In the genomic region with DNA sequence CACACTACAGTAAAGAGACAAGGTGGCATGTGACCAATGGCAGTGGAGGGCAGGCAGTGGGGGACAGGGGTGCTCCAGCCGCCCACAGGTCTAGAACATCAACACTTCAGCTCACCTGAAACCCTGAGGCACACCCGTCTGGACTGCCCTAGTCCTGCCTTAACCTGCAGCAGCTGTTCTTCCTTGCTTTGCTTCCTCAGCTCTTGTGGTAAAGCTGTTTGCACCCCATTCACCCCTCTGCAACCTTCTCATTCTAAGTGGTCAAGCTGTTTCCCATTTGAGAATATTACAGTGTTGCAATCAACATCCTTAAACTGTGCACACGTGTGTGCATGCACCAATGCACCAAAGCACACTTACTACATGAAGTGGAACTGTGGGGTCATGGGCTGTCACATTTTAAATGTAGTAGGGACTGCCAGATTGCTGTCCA, we compare ENCODE assay signal across 19 cellular contexts. TPM values are rescaled to one million over a fixed set of nuclear protein-coding genes. Genes with fewer than 3 reads are reported as not detected.
A peak's percentile ranks its signal among the peaks of the same experiment; 100 is the strongest.
DNase-seq lines count a peak whose midpoint lies in the region; ATAC-seq, FAIRE-seq and TF ChIP-seq lines count a peak whose summit lies in the region.
"Had no signal": no experiment of that assay in that cellular context is flagged by ENCODE, and none has a peak within 500 bp of the region (broad histone marks: within the 10 kb centered on the region; RNA-seq: fewer than 3 reads in every experiment).

No MANE protein-coding gene starts in this region.

- H3K4me1 Mint-ChIP-seq in activated CD8-positive, alpha-beta memory T cell treated with anti-CD3 and anti-CD28 coated beads, Interleukin-2, amount 10 ng/mL, durations not matched to agents 7 days and 5 days = peaks cover 5% of the 10 kb centered on the region
- H3K4me1 Mint-ChIP-seq: naive thymus-derived CD4-positive, alpha-beta T cell had no signal

- H3K9me3 Mint-ChIP-seq in activated CD8-positive, alpha-beta memory T cell treated with anti-CD3 and anti-CD28 coated beads, Interleukin-2, amount 10 ng/mL, durations not matched to agents 7 days and 5 days (ENCODE audit: low read depth) = no peaks in the 10 kb centered on the region
- H3K9me3 Mint-ChIP-seq: naive thymus-derived CD4-positive, alpha-beta T cell had no signal

- H3K4me3 ChIP-seq in OCI-LY1 (ENCODE audit: low read depth, low read length, poor library complexity, severe bottlenecking) (no peak overlapping the region), transverse colon (no peak overlapping the region), WERI-Rb-1 (ENCODE audit: low read depth, low read length) (no peak overlapping the region)

- H3K4me1 ChIP-seq in OCI-LY1 (ENCODE audit: insufficient read depth, low read length, severe bottlenecking) (peaks cover 43% of the 10 kb centered on the region), transverse colon (peaks cover 0 to 33% (median 16%) of the 10 kb centered on the region in 4 donors)

- H3K9me3 ChIP-seq in OCI-LY1 (ENCODE audit: low read length) = peaks cover 5% of the 10 kb centered on the region
- no peaks in the 10 kb centered on the region for H3K9me3 ChIP-seq in transverse colon
- H3K9me3 ChIP-seq in WERI-Rb-1 (ENCODE audit: severe bottlenecking) = no peaks in the 10 kb centered on the region

- H3K36me3 Mint-ChIP-seq in activated CD8-positive, alpha-beta memory T cell treated with anti-CD3 and anti-CD28 coated beads, Interleukin-2, amount 10 ng/mL, durations not matched to agents 7 days and 5 days = no peaks in the 10 kb centered on the region
- H3K36me3 Mint-ChIP-seq: CD4-positive, CD25-positive, alpha-beta regulatory T cell; naive thymus-derived CD4-positive, alpha-beta T cell had no signal

- TF ChIP-seq EP300 in transverse colon (IDR thresholded peaks at IDR 0.05; ENCODE audit: low read depth) = no peak

- peak; percentile 13 for DNase-seq in NCI-H146 (lab: John Stamatoyannopoulos, UW)
- DNase-seq in NCI-H146 treated with DMSO at 0.1 percent for 48 hours (lab: John Stamatoyannopoulos, UW; ENCODE audit: unreplicated experiment) = no peak
- DNase-seq in transverse colon = no peak
- no peak for DNase-seq in activated CD8-positive, alpha-beta memory T cell treated with anti-CD3 and anti-CD28 coated beads, Interleukin-2, amount 10 ng/mL, durations not matched to agents 7 days and 5 days
- DNase-seq in H54 (ENCODE audit: insufficient read length, low spot score) = no peak
- DNase-seq in WERI-Rb-1 = no peak
- DNase-seq: 8988T; amniotic stem cell; CD4-positive, CD25-positive, alpha-beta regulatory T cell; naive thymus-derived CD4-positive, alpha-beta T cell; NCI-H2081 treated with DMSO at 0.1 percent for 48 hours; NCI-H748 treated with DMSO at 0.1 percent for 48 hours; SIG-M5; T1000 had no signal

- peak overlapping the region; percentile 93 for H3K27ac ChIP-seq in OCI-LY1 (ENCODE audit: low read depth, low read length, poor library complexity, severe bottlenecking)
- H3K27ac ChIP-seq in transverse colon = peak overlapping the region in 3 of 4 donors; percentile 47 to 75 (median 69)
- no peak overlapping the region for H3K27ac ChIP-seq in WERI-Rb-1

- H3F3A ChIP-seq in OCI-LY1 (ENCODE audit: insufficient read depth, low read length) = no peaks in the 10 kb centered on the region; the same call in 1 of the 2 replicates

- peak overlapping the region; percentile 9; the same call in 1 of the 2 replicates for H3K4me2 ChIP-seq in OCI-LY1 (ENCODE audit: low read length)

- H2AFZ ChIP-seq in OCI-LY1 (ENCODE audit: low read length) = no peak overlapping the region

- H3K27me3 Mint-ChIP-seq in activated CD8-positive, alpha-beta memory T cell treated with anti-CD3 and anti-CD28 coated beads, Interleukin-2, amount 10 ng/mL, durations not matched to agents 7 days and 5 days = peaks cover 16% of the 10 kb centered on the region

- no peak overlapping the region for H3K27ac Mint-ChIP-seq in activated CD8-positive, alpha-beta memory T cell treated with anti-CD3 and anti-CD28 coated beads, Interleukin-2, amount 10 ng/mL, durations not matched to agents 7 days and 5 days
- H3K27ac Mint-ChIP-seq: CD4-positive, CD25-positive, alpha-beta regulatory T cell; naive thymus-derived CD4-positive, alpha-beta T cell had no signal

- no peaks in the 10 kb centered on the region for H3K9me2 ChIP-seq in OCI-LY1 (ENCODE audit: low read depth, low read length)

- in situ Hi-C loops in transverse colon (cut with MboI; ENCODE audit: low pct_ligation_motif_present in 1 of 4, low pct_unique_long_range_greater_than_20kb in 1 of 4, low sequenced_read_pairs in 3 of 4) = no loop called here

- TF ChIP-seq CTCF in OCI-LY1 (IDR thresholded peaks at IDR 0.05; ENCODE audit: low read length) (no peak), transverse colon (IDR thresholded peaks at IDR 0.05) (no peak), WERI-Rb-1 (IDR thresholded peaks at IDR 0.05; ENCODE audit: low read depth, low read length) (no peak)

- no peak for FAIRE-seq in H54 (lab: Jason Lieb, UNC)
- FAIRE-seq: frontal cortex had no signal

- 67 to 73% methylated on average over 1 to 3 of the region's 3 CpGs for WGBS in transverse colon (ENCODE audit: low coverage in 1 of 2), 2 donors

- intact Hi-C loops in transverse colon (cut with DNase I; ENCODE audit: low total_unique reads) = no loop called here

- no peaks in the 10 kb centered on the region for H4K20me1 ChIP-seq in OCI-LY1 (ENCODE audit: insufficient read depth, low read length)

- H3K9ac ChIP-seq in OCI-LY1 (ENCODE audit: low read length) = peak overlapping the region; percentile 26; the same call in 1 of the 2 replicates

- H3K4me3 Mint-ChIP-seq in activated CD8-positive, alpha-beta memory T cell treated with anti-CD3 and anti-CD28 coated beads, Interleukin-2, amount 10 ng/mL, durations not matched to agents 7 days and 5 days = no peak overlapping the region
- H3K4me3 Mint-ChIP-seq: CD4-positive, CD25-positive, alpha-beta regulatory T cell; naive thymus-derived CD4-positive, alpha-beta T cell had no signal

- H3K79me2 ChIP-seq in OCI-LY1 (ENCODE audit: insufficient read depth, low read length) = no peaks in the 10 kb centered on the region

- no peaks in the 10 kb centered on the region for H3K27me3 ChIP-seq in OCI-LY1 (ENCODE audit: insufficient read depth, low read length)
- H3K27me3 ChIP-seq in transverse colon = no peaks in the 10 kb centered on the region
- no peaks in the 10 kb centered on the region for H3K27me3 ChIP-seq in WERI-Rb-1 (ENCODE audit: insufficient read depth, low read depth, severe bottlenecking)

- peak; percentile 47 for ATAC-seq in GM21528 (IDR thresholded peaks at IDR 0.05; ENCODE audit: low FRiP score, unreplicated experiment)
- no peak for ATAC-seq in activated CD8-positive, alpha-beta memory T cell treated with anti-CD3 and anti-CD28 coated beads, Interleukin-2, amount 10 ng/mL, durations not matched to agents 7 days and 5 days
- ATAC-seq: naive thymus-derived CD4-positive, alpha-beta T cell had no signal

- no peaks in the 10 kb centered on the region; the same call in 1 of the 2 replicates for H3K36me3 ChIP-seq in OCI-LY1 (ENCODE audit: insufficient read depth, low read length)
- H3K36me3 ChIP-seq in transverse colon = no peaks in the 10 kb centered on the region
- no peaks in the 10 kb centered on the region for H3K36me3 ChIP-seq in WERI-Rb-1

- CTCF ChIA-PET in activated CD8-positive, alpha-beta memory T cell treated with anti-CD3 and anti-CD28 coated beads, Interleukin-2, amount 10 ng/mL, durations not matched to agents 7 days and 5 days (lab: Charles Lee) = interaction anchor here (0.6 kb wide), 1 partner anchor 293 kb away, joined by 3 read pairs; no protein-coding TSS in a partner anchor

- TF ChIP-seq POLR2A in transverse colon (IDR thresholded peaks at IDR 0.05) (no peak), H54 (IDR thresholded peaks at IDR 0.05; ENCODE audit: low read depth, low read length) (no peak)

RNA-seq across cellular contexts. Expression of gene SCNN1B, which starts 32.3 kb away (rescaled TPM):
- total RNA-seq in transverse colon = 100 to 1,000 TPM; 142 to 729 (median 556) TPM
- total RNA-seq in activated CD8-positive, alpha-beta memory T cell treated with anti-CD3 and anti-CD28 coated beads, Interleukin-2, amount 10 ng/mL, durations not matched to agents 7 days and 5 days = not detected
- total RNA-seq: CD4-positive, CD25-positive, alpha-beta regulatory T cell; frontal cortex; HT1080; M059J; naive thymus-derived CD4-positive, alpha-beta T cell had no signal

Comparison
In these comparisons a context has a peak if more than half of its experiments do, and no peak if none do; other contexts are left out.
1. RNA of gene SCNN1B, which starts 32.3 kb away (total RNA-seq): 142 to 729 TPM in transverse colon; not detected in activated CD8-positive, alpha-beta memory T cell treated with anti-CD3 and anti-CD28 coated beads, Interleukin-2, amount 10 ng/mL, durations not matched to agents 7 days and 5 days; every median in the first group is over 100 times any median in the second.